22 cellular contexts compared by ENCODE assay signal in the genomic region with DNA sequence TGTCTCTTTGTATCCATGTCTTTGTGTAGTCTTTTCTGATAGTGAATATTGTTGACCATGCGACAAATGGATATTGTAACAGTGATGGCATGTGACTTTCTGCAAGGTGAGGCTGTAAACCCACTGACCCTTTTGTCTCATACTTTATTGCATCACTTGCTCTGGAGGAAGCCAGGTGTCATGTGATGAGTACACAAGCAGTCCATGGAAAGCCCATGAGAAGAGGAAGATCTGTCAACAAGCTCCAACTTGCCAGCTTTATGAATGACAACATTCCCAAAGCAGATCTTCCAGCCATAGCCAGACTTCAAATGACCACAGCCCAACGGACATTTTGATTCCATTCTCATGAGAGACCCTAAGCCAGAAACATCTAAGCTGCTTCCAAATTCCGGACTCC.
DNase-seq lines count a peak whose midpoint lies in the region; ATAC-seq, FAIRE-seq and TF ChIP-seq lines count a peak whose summit lies in the region.
"Had no signal": no experiment of that assay in that cellular context is flagged by ENCODE, and none has a peak within 500 bp of the region (broad histone marks: within the 10 kb centered on the region; RNA-seq: fewer than 3 reads in every experiment).

No MANE protein-coding gene starts in this region.

- H3K9me3 ChIP-seq in HepG2 (ENCODE audit: low read length) (no peaks in the 10 kb centered on the region), right lobe of liver (no peaks in the 10 kb centered on the region)
- H3K9me3 ChIP-seq: BLaER1, SK-N-SH had no signal

- H3K27ac ChIP-seq in HepG2 (ENCODE audit: extremely low read length, insufficient read depth, low read length) = no peak overlapping the region
- no peak overlapping the region for H3K27ac ChIP-seq in right lobe of liver
- H3K27ac ChIP-seq: BLaER1, KMS-11 had no signal

- no peak overlapping the region for H3K9ac ChIP-seq in HepG2 (ENCODE audit: insufficient read depth, low read depth, low read length)
- H3K9ac ChIP-seq: BLaER1, KMS-11, SK-N-SH had no signal

- POLR2A ChIA-PET in HepG2 (lab: Yijun Ruan, JAX) = no interaction called here

- ATAC-seq in HepG2 (no peak), right lobe of liver (no peak)
- ATAC-seq: Panc1 had no signal

- H3K4me3 Mint-ChIP-seq in activated naive CD4-positive, alpha-beta T cell treated with anti-CD3 and anti-CD28 coated beads for 36 hours = no peak overlapping the region
- H3K4me3 Mint-ChIP-seq: CD4-positive, alpha-beta T cell had no signal

- FAIRE-seq in HepG2 (lab: Jason Lieb, UNC) = no peak
- FAIRE-seq: D721Med, GM18507 had no signal

- TF ChIP-seq POLR2A in HepG2 (IDR thresholded peaks at IDR 0.05; ENCODE audit: insufficient read depth in 1 of 2, low read depth in 2 of 2, low read length in 2 of 2) (no peak), right lobe of liver (IDR thresholded peaks at IDR 0.05) (no peak)

- H3K4me2 ChIP-seq in HepG2 (ENCODE audit: low read depth, low read length) = no peak overlapping the region
- H3K4me2 ChIP-seq: BLaER1, KMS-11, SK-N-SH had no signal

- no peaks in the 10 kb centered on the region for H3K79me2 ChIP-seq in HepG2 (ENCODE audit: insufficient read depth, low read length)

- BruUV-seq in HepG2 (replicated peaks; lab: Mats Ljungman, UMichigan) = no TSS peak

- no peak overlapping the region for H3K4me3 ChIP-seq in HepG2 (replicated peaks in 1 of 3; ENCODE audit: insufficient read depth in 1 of 3, low read depth in 2 of 3, low read length in 3 of 3)
- no peak overlapping the region for H3K4me3 ChIP-seq in right lobe of liver
- no peak overlapping the region for H3K4me3 ChIP-seq in epithelial cell of proximal tubule (ENCODE audit: low read depth, low read length)
- H3K4me3 ChIP-seq: BLaER1 had no signal

- in situ Hi-C loops in HepG2 (cut with HindIII; ENCODE audit: extremely low pct_ligation_motif_present, low pct_unique_long_range_greater_than_20kb) = no loop called here

- H3K27me3 ChIP-seq in HepG2 (ENCODE audit: control insufficient read depth in 1 of 2, insufficient read depth in 2 of 2, low read length in 2 of 2) (no peaks in the 10 kb centered on the region; a peak in 1 of 5 replicates), right lobe of liver (no peaks in the 10 kb centered on the region)
- H3K27me3 ChIP-seq: BLaER1 had no signal

- H3K36me3 ChIP-seq in HepG2 (replicated peaks in 1 of 2; ENCODE audit: control insufficient read depth in 1 of 2, insufficient read depth in 2 of 2, low read length in 2 of 2) (no peaks in the 10 kb centered on the region), right lobe of liver (no peaks in the 10 kb centered on the region)
- H3K36me3 ChIP-seq: BLaER1 had no signal

- H3K4me1 ChIP-seq in HepG2 (ENCODE audit: insufficient read depth, low read length) = no peaks in the 10 kb centered on the region
- H3K4me1 ChIP-seq in right lobe of liver = no peaks in the 10 kb centered on the region
- H3K4me1 ChIP-seq: BLaER1 had no signal

- H3K27ac Mint-ChIP-seq in activated naive CD4-positive, alpha-beta T cell treated with anti-CD3 and anti-CD28 coated beads for 36 hours = no peak overlapping the region
- H3K27ac Mint-ChIP-seq: CD4-positive, alpha-beta T cell had no signal

- peaks cover 6% of the 10 kb centered on the region for H3K9me3 Mint-ChIP-seq in activated naive CD4-positive, alpha-beta T cell treated with anti-CD3 and anti-CD28 coated beads for 36 hours
- H3K9me3 Mint-ChIP-seq: CD4-positive, alpha-beta T cell had no signal

- TF ChIP-seq CTCF in HepG2 (CRISPR knock-in tag; IDR thresholded peaks at IDR 0.05) (no peak), right lobe of liver (IDR thresholded peaks at IDR 0.05) (no peak), epithelial cell of proximal tubule (conservative IDR thresholded peaks at IDR 0.05; ENCODE audit: low read depth, low read length) (no peak)

- WGBS in HepG2 (ENCODE audit: low lambda C conversion rate) = 3% methylated on average over 3 of the region's 3 CpGs
- 48% methylated on average over 3 of the region's 3 CpGs for WGBS in right lobe of liver (ENCODE audit: insufficient coverage, low coverage, low lambda C conversion rate, missing lambda C conversion rate)

- no peaks in the 10 kb centered on the region for H3K36me3 Mint-ChIP-seq in activated naive CD4-positive, alpha-beta T cell treated with anti-CD3 and anti-CD28 coated beads for 36 hours (ENCODE audit: low read depth)

- TF ChIP-seq RAD21 in HepG2 (CRISPR knock-in tag; IDR thresholded peaks at IDR 0.05) = no peak

- H2AFZ ChIP-seq in HepG2 (ENCODE audit: low read length) = no peak overlapping the region

- TF ChIP-seq EP300 in HepG2 (IDR thresholded peaks at IDR 0.05; ENCODE audit: low read depth in 2 of 2, low read length in 2 of 2) (no peak), HepG2 (CRISPR knock-in tag; IDR thresholded peaks at IDR 0.05; ENCODE audit: borderline replicate concordance) (no peak)

- H4K20me1 ChIP-seq in HepG2 (ENCODE audit: insufficient read depth, low read length) = no peaks in the 10 kb centered on the region
- H4K20me1 ChIP-seq: BLaER1 had no signal

- intact Hi-C loops in HepG2 (cut with micrococcal nuclease; ENCODE audit: unreplicated experiment) (no loop called here), right lobe of liver (cut with DNase I) (no loop called here)
- intact Hi-C loops in activated naive CD4-positive, alpha-beta T cell treated with anti-CD3 and anti-CD28 coated beads for 36 hours (cut with micrococcal nuclease) = no loop called here

- H3K4me1 Mint-ChIP-seq in activated naive CD4-positive, alpha-beta T cell treated with anti-CD3 and anti-CD28 coated beads for 36 hours (ENCODE audit: low read depth) = no peaks in the 10 kb centered on the region

- no peak for DNase-seq in HepG2 (ENCODE audit: low spot score)
- no peak for DNase-seq in right lobe of liver
- peak; percentile 2 for DNase-seq in amniotic epithelial cell (ENCODE audit: low read depth)
- peak; percentile 4 for DNase-seq in epithelial cell of proximal tubule (ENCODE audit: low read depth)
- no peak for DNase-seq in globus pallidus (ENCODE audit: low spot score)
- DNase-seq in activated naive CD4-positive, alpha-beta T cell treated with anti-CD3 and anti-CD28 coated beads for 36 hours = no peak
- DNase-seq in NCI-H446 (lab: John Stamatoyannopoulos, UW) = no peak
- DNase-seq: CD4-positive, alpha-beta T cell; H7; NCI-H1048; NCI-H1694; NCI-H2081; NCI-H2171 treated with DMSO at 0.1 percent for 48 hours; NCI-H524 treated with DMSO at 0.1 percent for 48 hours; SIG-M5; SK-N-SH; SW 1271 had no signal

- CTCF ChIA-PET in HepG2 (lab: Yijun Ruan, JAX; ENCODE audit: low intra/inter-chr PET ratio, low total read pairs) = no interaction called here
- CTCF ChIA-PET in activated naive CD4-positive, alpha-beta T cell treated with anti-CD3 and anti-CD28 coated beads for 36 hours (lab: Charles Lee) = no interaction called here

- peaks cover 7% of the 10 kb centered on the region for H3K27me3 Mint-ChIP-seq in activated naive CD4-positive, alpha-beta T cell treated with anti-CD3 and anti-CD28 coated beads for 36 hours (ENCODE audit: low read depth)

TF ChIP-seq in HepG2, 621 proteins besides CTCF, POLR2A, EP300 and RAD21:
- peak; percentile 19; the same call in 1 of the 2 replicates for TF ChIP-seq CEBPB (IDR thresholded peaks at IDR 0.05; ENCODE audit: borderline replicate concordance, low read depth, low read length)
- no peak for TF ChIP-seq KDM2A (CRISPR knock-in tag; IDR thresholded peaks at IDR 0.05; ENCODE audit: borderline replicate concordance, low read depth)

Comparison
In these comparisons a context has a peak if more than half of its experiments do, and no peak if none do; other contexts are left out.
1. DNase-seq: peak in amniotic epithelial cell (single experiment) and epithelial cell of proximal tubule (single experiment); none in HepG2 (single experiment), right lobe of liver (0 of 3), globus pallidus (single experiment), activated naive CD4-positive, alpha-beta T cell treated with anti-CD3 and anti-CD28 coated beads for 36 hours (single experiment) and NCI-H446 (0 of 2).